ENCODE assay signal across 16 cellular contexts in the genomic region with DNA sequence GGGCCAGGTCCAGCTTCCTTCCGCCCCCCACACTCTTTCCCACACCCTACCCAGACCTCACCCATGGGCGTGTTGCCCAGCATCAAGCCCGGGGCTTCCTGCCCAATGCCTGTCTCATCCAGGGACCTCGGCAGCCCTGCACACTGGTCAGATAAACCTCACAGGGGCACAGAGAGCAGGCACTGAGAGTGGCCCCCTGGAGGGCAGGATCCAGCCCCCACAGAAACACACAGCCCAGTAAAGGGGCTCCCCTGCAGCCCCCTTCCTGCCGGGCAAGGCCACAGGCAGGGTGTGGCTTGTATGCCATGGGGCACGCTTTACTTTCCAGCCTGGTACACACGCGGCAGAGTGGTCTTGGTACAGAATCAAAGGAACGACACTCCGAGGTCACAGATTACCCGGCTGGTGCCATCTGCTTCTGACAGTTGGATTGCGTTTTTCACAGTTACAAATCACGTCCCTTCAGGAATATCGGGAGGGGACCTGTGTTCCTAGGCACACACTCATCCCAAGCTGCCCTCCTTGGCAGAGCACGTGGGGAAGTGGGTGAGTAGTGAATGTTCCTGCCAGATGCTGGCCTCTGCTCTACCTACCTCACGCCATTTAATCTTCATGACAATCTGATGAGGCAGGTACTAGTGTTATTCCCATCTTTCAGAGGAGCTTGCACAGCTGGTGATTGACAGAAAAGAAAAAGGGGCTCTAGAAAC. TPM values are rescaled to one million over a fixed set of nuclear protein-coding genes. Genes with fewer than 3 reads are reported as not detected.
DNase-seq lines count a peak whose midpoint lies in the region; ATAC-seq, FAIRE-seq and TF ChIP-seq lines count a peak whose summit lies in the region.
"Had no signal": no experiment of that assay in that cellular context is flagged by ENCODE, and none has a peak within 500 bp of the region (broad histone marks: within the 10 kb centered on the region; RNA-seq: fewer than 3 reads in every experiment).

No MANE protein-coding gene starts in this region.

- no peaks in the 10 kb centered on the region for H3K27me3 Mint-ChIP-seq in activated naive CD4-positive, alpha-beta T cell treated with anti-CD3 and anti-CD28 coated beads for 36 hours (ENCODE audit: low read depth)
- no peaks in the 10 kb centered on the region for H3K27me3 Mint-ChIP-seq in activated T-helper 17 cell treated with anti-CD3 and anti-CD28 coated beads, Interleukin-2, amount 50 U/mL, for 72 hours
- H3K27me3 Mint-ChIP-seq in osteocyte (ENCODE audit: unreplicated experiment), result peaks cover 9% of the 10 kb centered on the region

- H3K4me1 Mint-ChIP-seq in activated naive CD4-positive, alpha-beta T cell treated with anti-CD3 and anti-CD28 coated beads for 36 hours (ENCODE audit: low read depth), result peaks cover 73% of the 10 kb centered on the region
- H3K4me1 Mint-ChIP-seq in activated T-helper 17 cell treated with anti-CD3 and anti-CD28 coated beads, Interleukin-2, amount 50 U/mL, for 72 hours, result peaks cover 34% of the 10 kb centered on the region
- peaks cover 6% of the 10 kb centered on the region for H3K4me1 Mint-ChIP-seq in osteocyte (ENCODE audit: unreplicated experiment)

- ATAC-seq in activated T-helper 17 cell treated with anti-CD3 and anti-CD28 coated beads, Interleukin-2, amount 50 U/mL, for 72 hours (replicated peaks), result peak; percentile 10

- H3K9me3 Mint-ChIP-seq in activated naive CD4-positive, alpha-beta T cell treated with anti-CD3 and anti-CD28 coated beads for 36 hours, result peaks cover 5% of the 10 kb centered on the region
- no peaks in the 10 kb centered on the region for H3K9me3 Mint-ChIP-seq in activated T-helper 17 cell treated with anti-CD3 and anti-CD28 coated beads, Interleukin-2, amount 50 U/mL, for 72 hours
- no peaks in the 10 kb centered on the region for H3K9me3 Mint-ChIP-seq in osteocyte (ENCODE audit: unreplicated experiment)

- peaks cover 47% of the 10 kb centered on the region for H3K36me3 Mint-ChIP-seq in activated naive CD4-positive, alpha-beta T cell treated with anti-CD3 and anti-CD28 coated beads for 36 hours (ENCODE audit: low read depth)
- H3K36me3 Mint-ChIP-seq in activated T-helper 17 cell treated with anti-CD3 and anti-CD28 coated beads, Interleukin-2, amount 50 U/mL, for 72 hours (ENCODE audit: low read depth), result peaks cover 71% of the 10 kb centered on the region
- no peaks in the 10 kb centered on the region for H3K36me3 Mint-ChIP-seq in osteocyte (ENCODE audit: unreplicated experiment)

- intact Hi-C loops in activated naive CD4-positive, alpha-beta T cell treated with anti-CD3 and anti-CD28 coated beads for 36 hours (cut with micrococcal nuclease), result loop anchor here (2.0 to 5.0 kb wide), 10 partner anchors 22 to 168 kb away; a partner anchor contains a TSS

- H3K27ac Mint-ChIP-seq in activated naive CD4-positive, alpha-beta T cell treated with anti-CD3 and anti-CD28 coated beads for 36 hours, result peak overlapping the region; percentile 99
- H3K27ac Mint-ChIP-seq in activated T-helper 17 cell treated with anti-CD3 and anti-CD28 coated beads, Interleukin-2, amount 50 U/mL, for 72 hours, result peak overlapping the region; percentile 94
- no peak overlapping the region for H3K27ac Mint-ChIP-seq in osteocyte (ENCODE audit: unreplicated experiment)

- no peak for FAIRE-seq in GM19239 (lab: Jason Lieb, UNC)

- DNase-seq in activated naive CD4-positive, alpha-beta T cell treated with anti-CD3 and anti-CD28 coated beads for 36 hours, result no peak
- no peak for DNase-seq in activated naive CD4-positive, alpha-beta T cell treated with Interleukin-2 at 50 U/mL for 16 hours
- DNase-seq in NCI-H524 treated with DMSO at 0.1 percent for 48 hours (lab: John Stamatoyannopoulos, UW) (peak; percentile 45), HuH-7.5 (ENCODE audit: low spot score) (no peak), GM19239 (ENCODE audit: insufficient read length, low spot score) (no peak), osteocyte (ENCODE audit: extremely low spot score, unreplicated experiment) (no peak)
- DNase-seq in stimulated activated CD8-positive, alpha-beta memory T cell treated with anti-CD3 and anti-CD28 coated beads, Interleukin-4, amount 100 ng/mL, for 48 hours, result peak; percentile 47
- DNase-seq: DND-41, glutamatergic neuron, KG1, NCI-H1436 treated with DMSO at 0.1 percent for 48 hours, NCI-H526 treated with DMSO at 0.1 percent for 48 hours had no signal

- peak overlapping the region; percentile 76 for H3K4me3 Mint-ChIP-seq in activated naive CD4-positive, alpha-beta T cell treated with anti-CD3 and anti-CD28 coated beads for 36 hours
- H3K4me3 Mint-ChIP-seq in activated T-helper 17 cell treated with anti-CD3 and anti-CD28 coated beads, Interleukin-2, amount 50 U/mL, for 72 hours, result peak overlapping the region; percentile 80
- no peak overlapping the region for H3K4me3 Mint-ChIP-seq in osteocyte (ENCODE audit: unreplicated experiment)

- TF ChIP-seq CTCF in osteocyte (IDR thresholded peaks at IDR 0.05), result no peak

- CTCF ChIA-PET in activated naive CD4-positive, alpha-beta T cell treated with anti-CD3 and anti-CD28 coated beads for 36 hours (lab: Charles Lee), result interaction anchor here (0.8 to 4.9 kb wide), 14 partner anchors 8 to 251 kb away, joined by 3 to 62 read pairs (median 5); a partner anchor contains a TSS

RNA-seq across cellular contexts. Expression of a gene that starts 20.0 kb away (rescaled TPM):
- total RNA-seq in activated naive CD4-positive, alpha-beta T cell treated with anti-CD3 and anti-CD28 coated beads for 36 hours, result 100 to 1,000 TPM; 228 to 232 TPM
- total RNA-seq in activated T-helper 17 cell treated with anti-CD3 and anti-CD28 coated beads, Interleukin-2, amount 50 U/mL, for 72 hours, result 100 to 1,000 TPM; 231 to 476 TPM
- total RNA-seq in osteocyte, result not detected in 2 replicates
- total RNA-seq: chondrocyte, kidney epithelial cell, SJSA1 had no signal

Comparison
In these comparisons a context has a peak if more than half of its experiments do, and no peak if none do; other contexts are left out.
1. DNase-seq: peak in NCI-H524 treated with DMSO at 0.1 percent for 48 hours (single experiment) and stimulated activated CD8-positive, alpha-beta memory T cell treated with anti-CD3 and anti-CD28 coated beads, Interleukin-4, amount 100 ng/mL, for 48 hours (single experiment); none in activated naive CD4-positive, alpha-beta T cell treated with anti-CD3 and anti-CD28 coated beads for 36 hours (single experiment), activated naive CD4-positive, alpha-beta T cell treated with Interleukin-2 at 50 U/mL for 16 hours (single experiment), HuH-7.5 (single experiment), GM19239 (single experiment) and osteocyte (single experiment).
2. RNA of a gene that starts 20.0 kb away (total RNA-seq): 231 to 476 TPM in activated T-helper 17 cell treated with anti-CD3 and anti-CD28 coated beads, Interleukin-2, amount 50 U/mL, for 72 hours and 228 to 232 TPM in activated naive CD4-positive, alpha-beta T cell treated with anti-CD3 and anti-CD28 coated beads for 36 hours; not detected in osteocyte; every median in the first group is over 100 times any median in the second.